In the genomic region with DNA sequence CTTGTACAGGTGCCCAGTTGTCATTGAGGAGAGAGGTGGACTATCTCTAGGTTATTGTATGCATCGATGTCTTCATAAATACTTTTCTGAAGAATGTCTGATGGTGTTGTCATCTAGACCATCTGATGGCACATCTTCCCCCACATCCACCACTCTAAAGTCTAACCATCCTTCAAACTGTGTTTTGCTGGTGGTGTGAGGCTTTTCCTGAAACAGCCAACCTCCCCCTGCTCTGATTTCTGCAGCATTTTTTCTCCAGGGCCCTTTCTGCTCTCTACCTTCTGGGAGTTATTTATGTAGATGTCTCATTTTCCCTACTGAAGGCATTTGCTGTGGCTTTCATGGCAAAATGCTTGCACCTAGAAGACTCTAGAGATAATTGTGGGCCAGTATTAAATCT, we compare ENCODE assay signal across 20 cellular contexts. TPM values are rescaled to one million over a fixed set of nuclear protein-coding genes. Genes with fewer than 3 reads are reported as not detected.
DNase-seq lines count a peak whose midpoint lies in the region; ATAC-seq and TF ChIP-seq lines count a peak whose summit lies in the region.
"Had no signal": no experiment of that assay in that cellular context is flagged by ENCODE, and none has a peak within 500 bp of the region (broad histone marks: within the 10 kb centered on the region; RNA-seq: fewer than 3 reads in every experiment).

No MANE protein-coding gene starts in this region.

- H2AFZ ChIP-seq in neural progenitor cell (replicated peaks): no peak overlapping the region

- peaks cover 34% of the 10 kb centered on the region for H3K4me1 Mint-ChIP-seq in neural progenitor cell

- H3K27me3 ChIP-seq in right cardiac atrium (ENCODE audit: control insufficient read depth, insufficient read depth): no peaks in the 10 kb centered on the region
- no peaks in the 10 kb centered on the region for H3K27me3 ChIP-seq in endocrine pancreas (ENCODE audit: control insufficient read depth, insufficient read depth, low read length)
- peaks cover 82% of the 10 kb centered on the region for H3K27me3 ChIP-seq in neural progenitor cell
- H3K27me3 ChIP-seq in upper lobe of right lung: peaks cover 29% of the 10 kb centered on the region

- peak overlapping the region; percentile 85 for H3K4me3 ChIP-seq in right cardiac atrium (ENCODE audit: low read length)
- peak overlapping the region; percentile 74 for H3K4me3 ChIP-seq in endocrine pancreas (ENCODE audit: control insufficient read depth, insufficient read depth, low read length)
- no peak overlapping the region for H3K4me3 ChIP-seq in neural progenitor cell
- peak overlapping the region; percentile 59 for H3K4me3 ChIP-seq in upper lobe of right lung

- H3K27ac Mint-ChIP-seq in neural progenitor cell: no peak overlapping the region
- H3K27ac Mint-ChIP-seq: activated CD4-positive, alpha-beta memory T cell treated with anti-CD3 and anti-CD28 coated beads for 36 hours; activated naive CD8-positive, alpha-beta T cell; CD4-positive, CD25-positive, alpha-beta regulatory T cell; naive thymus-derived CD4-positive, alpha-beta T cell had no signal

- H3K9me3 ChIP-seq in right cardiac atrium (ENCODE audit: control insufficient read depth, low read length) (no peaks in the 10 kb centered on the region), endocrine pancreas (ENCODE audit: control insufficient read depth, low read length) (no peaks in the 10 kb centered on the region), neural progenitor cell (ENCODE audit: low read depth) (no peaks in the 10 kb centered on the region), upper lobe of right lung (no peaks in the 10 kb centered on the region)
- H3K9me3 ChIP-seq: gastroesophageal sphincter had no signal

- peaks cover 18% of the 10 kb centered on the region for H3K27me3 Mint-ChIP-seq in neural progenitor cell (ENCODE audit: insufficient read depth, low read depth)

- intact Hi-C loops in right cardiac atrium (cut with DNase I) (loop anchor here in 1 of 4 donors (10.0 kb wide), 1 partner anchor 80 kb away; no protein-coding TSS in a partner anchor), Right ventricle myocardium superior (cut with DNase I) (no loop called here), upper lobe of right lung (cut with DNase I) (no loop called here)

- DNase-seq in right cardiac atrium (no peak), Right ventricle myocardium superior (no peak), neural progenitor cell (ENCODE audit: low spot score) (no peak), upper lobe of right lung (no peak), NCI-H526 treated with DMSO at 0.1 percent for 48 hours (lab: John Stamatoyannopoulos, UW) (no peak), NCI-H1092 treated with DMSO at 0.1 percent for 48 hours (lab: John Stamatoyannopoulos, UW) (no peak), globus pallidus (ENCODE audit: low spot score) (no peak)
- DNase-seq: activated CD4-positive, alpha-beta memory T cell treated with anti-CD3 and anti-CD28 coated beads for 36 hours; CD4-positive, CD25-positive, alpha-beta regulatory T cell; dermis blood vessel endothelial cell; DND-41; erythroblast; naive thymus-derived CD4-positive, alpha-beta T cell; NCI-H1694 treated with DMSO at 0.1 percent for 48 hours; NK-92 treated with Interleukin-12 subunit alpha and Interleukin-12 subunit beta, amount 100 ng/mL, for 24 hours; stimulated activated naive CD4-positive, alpha-beta T cell treated with Interleukin-2 at 50 U/mL for 16 hours had no signal

- H3K4me1 ChIP-seq in right cardiac atrium (ENCODE audit: control insufficient read depth, insufficient read depth, low read length) (peaks cover 13% of the 10 kb centered on the region), endocrine pancreas (ENCODE audit: control insufficient read depth, insufficient read depth, low read length) (no peaks in the 10 kb centered on the region), neural progenitor cell (peaks cover 23% of the 10 kb centered on the region), upper lobe of right lung (peaks cover 8% of the 10 kb centered on the region)

- 55% methylated on average over 1 of the region's 1 CpG for WGBS in right cardiac atrium

- no peak for ATAC-seq in right cardiac atrium
- no peak for ATAC-seq in Right ventricle myocardium superior (ENCODE audit: poor library complexity)
- ATAC-seq in upper lobe of right lung: no peak
- ATAC-seq: gastroesophageal sphincter; naive thymus-derived CD4-positive, alpha-beta T cell had no signal

- H3K27ac ChIP-seq in right cardiac atrium (ENCODE audit: low read length) (no peak overlapping the region), neural progenitor cell (no peak overlapping the region), upper lobe of right lung (no peak overlapping the region)
- H3K27ac ChIP-seq: RWPE1 had no signal

- H3K9me3 Mint-ChIP-seq in neural progenitor cell: no peaks in the 10 kb centered on the region
- H3K9me3 Mint-ChIP-seq: activated CD4-positive, alpha-beta memory T cell treated with anti-CD3 and anti-CD28 coated beads for 36 hours had no signal

- peaks cover 22% of the 10 kb centered on the region for H3F3A ChIP-seq in neural progenitor cell (ENCODE audit: low read depth)

- no peaks in the 10 kb centered on the region for H3K79me2 ChIP-seq in neural progenitor cell (ENCODE audit: low read depth)

- H3K4me3 Mint-ChIP-seq in neural progenitor cell: peak overlapping the region; percentile 83
- H3K4me3 Mint-ChIP-seq: CD4-positive, CD25-positive, alpha-beta regulatory T cell had no signal

- H3K36me3 Mint-ChIP-seq in neural progenitor cell: no peaks in the 10 kb centered on the region
- H3K36me3 Mint-ChIP-seq: activated CD4-positive, alpha-beta memory T cell treated with anti-CD3 and anti-CD28 coated beads for 36 hours; activated naive CD8-positive, alpha-beta T cell; CD4-positive, CD25-positive, alpha-beta regulatory T cell had no signal

- no peaks in the 10 kb centered on the region for H3K36me3 ChIP-seq in endocrine pancreas (ENCODE audit: control insufficient read depth, insufficient read depth, low read length)
- no peaks in the 10 kb centered on the region for H3K36me3 ChIP-seq in neural progenitor cell
- no peaks in the 10 kb centered on the region for H3K36me3 ChIP-seq in upper lobe of right lung
- H3K36me3 ChIP-seq: gastroesophageal sphincter had no signal

- H3K4me2 ChIP-seq in neural progenitor cell: no peak overlapping the region

- H3K9ac ChIP-seq in endocrine pancreas (ENCODE audit: control insufficient read depth, insufficient read depth, low read length) (no peak overlapping the region), neural progenitor cell (no peak overlapping the region)

- no peak for TF ChIP-seq CTCF in neural progenitor cell (IDR thresholded peaks at IDR 0.05)
- TF ChIP-seq CTCF in upper lobe of right lung (IDR thresholded peaks at IDR 0.05): no peak

- no peaks in the 10 kb centered on the region for H4K20me1 ChIP-seq in neural progenitor cell (ENCODE audit: low read depth)

RNA-seq across cellular contexts. Expression of gene PLCE1, which starts 1.5 kb away (rescaled TPM):
- total RNA-seq in right cardiac atrium: 10 to 100 TPM; 12.4 to 23.4 (median 21.0) TPM
- polyA plus RNA-seq in right cardiac atrium: 6.0 TPM
- total RNA-seq in Right ventricle myocardium superior: 3.3 TPM
- total RNA-seq in neural progenitor cell (ENCODE audit: low replicate concordance): 0.47 and 0.71 TPM in 2 replicates
- 14.3 TPM for total RNA-seq in upper lobe of right lung
- total RNA-seq: CD4-positive, CD25-positive, alpha-beta regulatory T cell had no signal
